ENCODE assay signal across 8 cellular contexts in the genomic region with DNA sequence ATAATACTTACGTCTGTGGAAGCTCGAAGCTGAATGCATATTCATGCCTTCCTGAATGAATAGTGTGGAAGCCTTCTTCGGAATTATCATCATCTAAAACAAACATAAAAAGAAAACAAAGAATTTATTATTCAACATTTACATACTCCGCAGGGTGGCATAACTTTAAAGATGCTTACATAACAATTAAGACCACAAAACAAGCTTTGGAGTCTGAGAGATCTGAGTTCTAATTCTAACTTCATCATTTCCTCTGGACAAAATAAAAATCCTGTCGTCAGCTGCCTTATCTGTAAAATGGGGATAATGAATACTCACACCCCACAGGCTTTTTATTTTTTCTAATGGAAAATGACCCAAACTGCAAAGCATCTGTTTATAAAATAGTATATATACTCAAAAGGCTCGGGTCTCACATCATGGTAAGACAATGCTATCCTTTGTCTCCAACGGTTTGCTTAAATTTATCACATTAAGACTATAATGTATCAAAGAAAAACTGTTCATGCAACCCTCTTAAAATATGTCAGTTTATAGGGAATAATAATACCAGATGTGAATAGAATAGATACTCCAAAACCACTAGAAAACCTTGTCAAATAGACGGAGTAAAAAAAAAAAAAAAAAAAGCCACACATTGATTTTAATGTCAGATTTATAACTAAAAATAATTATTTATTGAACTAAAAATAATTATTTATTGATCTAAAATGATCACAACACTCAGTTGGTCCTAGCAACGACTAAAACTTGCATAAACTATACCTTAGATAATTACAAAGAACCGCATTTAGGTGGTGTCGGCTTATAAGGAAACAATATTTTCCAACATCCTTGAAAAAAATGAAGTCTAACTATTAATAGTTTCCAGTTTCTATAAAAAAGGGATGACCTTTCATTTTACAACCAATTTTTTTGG. TPM values are rescaled to one million over a fixed set of nuclear protein-coding genes. Genes with fewer than 3 reads are reported as not detected.
DNase-seq lines count a peak whose midpoint lies in the region; ATAC-seq and TF ChIP-seq lines count a peak whose summit lies in the region.

No MANE protein-coding gene starts in this region.

- POLR2A ChIA-PET in GM10248 (lab: Yijun Ruan, JAX) = no interaction called here

- H3K27me3 Mint-ChIP-seq in nephron (ENCODE audit: low read depth) = no peaks in the 10 kb centered on the region

- TF ChIP-seq CTCF in colonic mucosa (IDR thresholded peaks at IDR 0.05) (no peak), nephron (IDR thresholded peaks at IDR 0.05; ENCODE audit: unreplicated experiment in 3 of 3) (no peak), GM10248 (IDR thresholded peaks at IDR 0.05; ENCODE audit: control extremely low read depth, extremely low read depth, low read depth, missing control alignments) (no peak)

- H3K4me3 Mint-ChIP-seq in nephron = peak overlapping the region; percentile 92 to 97 (median 92)

- DNase-seq in DMS53 (lab: John Stamatoyannopoulos, UW) = peak; percentile 45
- DNase-seq in NAMALWA (ENCODE audit: low spot score) = peak; percentile 27
- no peak for DNase-seq in colonic mucosa
- no peak for DNase-seq in GM10248 (ENCODE audit: extremely low spot score)

- peaks cover 46% of the 10 kb centered on the region for H3K36me3 Mint-ChIP-seq in nephron (ENCODE audit: low read depth)

- intact Hi-C loops in colonic mucosa (cut with DNase I) = no loop called here

- peaks cover 5% of the 10 kb centered on the region for H3K4me1 ChIP-seq in colonic mucosa

- peak overlapping the region; percentile 100 for H3K27ac ChIP-seq in colonic mucosa

- no peaks in the 10 kb centered on the region for H3K27me3 ChIP-seq in colonic mucosa

- CTCF ChIA-PET in GM10248 (lab: Yijun Ruan, JAX) = interaction anchor here (0.6 to 1.1 kb wide), 3 partner anchors 9 to 81 kb away, joined by 3 read pairs; no protein-coding TSS in a partner anchor

- ATAC-seq in GM21576 (IDR thresholded peaks at IDR 0.05; ENCODE audit: unreplicated experiment) (no peak), GM21515 (IDR thresholded peaks at IDR 0.05; ENCODE audit: unreplicated experiment) (no peak), GM18520 (IDR thresholded peaks at IDR 0.05; ENCODE audit: unreplicated experiment) (no peak)

- H3K9me3 Mint-ChIP-seq in nephron = no peaks in the 10 kb centered on the region

- H3K9ac ChIP-seq in colonic mucosa (ENCODE audit: low read depth in 2 of 2, low read length in 2 of 2) = peak overlapping the region in 1 of 2 donors; percentile 88

- peak overlapping the region; percentile 100 for H3K27ac Mint-ChIP-seq in nephron

- no peaks in the 10 kb centered on the region for H3K9me3 ChIP-seq in colonic mucosa

- H3K36me3 ChIP-seq in colonic mucosa = peaks cover 10% of the 10 kb centered on the region

- peaks cover 34% of the 10 kb centered on the region for H3K4me1 Mint-ChIP-seq in nephron

- H3K4me3 ChIP-seq in colonic mucosa = peak overlapping the region; percentile 46

RNA-seq across cellular contexts. Expression of gene ARRDC3, which starts 4.2 kb away (rescaled TPM):
- 10 to 100 TPM; 28.0 to 37.6 TPM for total RNA-seq in colonic mucosa

Comparison
In these comparisons a context has a peak if more than half of its experiments do, and no peak if none do; other contexts are left out.
1. DNase-seq: peak in DMS53 (single experiment) and NAMALWA (single experiment); none in colonic mucosa (single experiment) and GM10248 (single experiment).